ENCODE assay signal across 30 cellular contexts in the genomic region with DNA sequence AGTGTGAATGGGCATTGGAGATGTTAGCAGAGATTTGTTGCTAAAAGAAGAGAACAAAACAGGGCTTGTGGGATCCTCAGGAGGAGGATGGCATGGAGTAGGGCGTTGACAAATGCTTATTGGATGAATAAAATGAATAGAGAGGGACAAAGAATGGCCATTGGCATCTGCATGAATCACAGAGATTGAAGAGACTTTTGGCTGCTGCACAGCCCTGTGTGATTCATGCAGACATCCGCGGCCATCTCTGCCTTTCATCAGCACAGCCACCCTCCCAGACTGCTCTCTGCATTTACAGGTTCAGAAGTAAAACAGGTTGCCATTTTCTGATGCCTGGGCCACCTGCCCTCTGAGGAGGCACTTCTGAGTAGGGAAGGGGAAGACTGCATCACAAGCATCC.
DNase-seq lines count a peak whose midpoint lies in the region; ATAC-seq and TF ChIP-seq lines count a peak whose summit lies in the region.
"Had no signal": no experiment of that assay in that cellular context is flagged by ENCODE, and none has a peak within 500 bp of the region (broad histone marks: within the 10 kb centered on the region; RNA-seq: fewer than 3 reads in every experiment).

No MANE protein-coding gene starts in this region.

- H3K23ac ChIP-seq in H9 (ENCODE audit: insufficient read length, low read depth, low read length), result no peak overlapping the region

- no peaks in the 10 kb centered on the region for H3K9me3 Mint-ChIP-seq in H9
- peaks cover 1% of the 10 kb centered on the region for H3K9me3 Mint-ChIP-seq in CD4-positive, alpha-beta T cell

- H4K8ac ChIP-seq in H9 (replicated peaks; ENCODE audit: insufficient read length, low read depth, low read length), result no peak overlapping the region

- TF ChIP-seq POLR2A in suprapubic skin (IDR thresholded peaks at IDR 0.05), result no peak
- no peak for TF ChIP-seq POLR2A in upper lobe of left lung (IDR thresholded peaks at IDR 0.05)

- no peak overlapping the region for H2BK20ac ChIP-seq in H9 (ENCODE audit: low read depth, low read length, poor library complexity, severe bottlenecking)

- H2AFZ ChIP-seq in H9 (ENCODE audit: low read length), result no peak overlapping the region

- no peak overlapping the region for H3K4ac ChIP-seq in H9 (ENCODE audit: low read depth, low read length)

- no peak overlapping the region for H3K56ac ChIP-seq in H9 (ENCODE audit: insufficient read length, low read depth, low read length)

- H3K4me1 ChIP-seq in H9 (ENCODE audit: insufficient read depth, low read length) (peaks cover 5% of the 10 kb centered on the region), suprapubic skin (no peaks in the 10 kb centered on the region), upper lobe of left lung (no peaks in the 10 kb centered on the region)
- H3K4me1 ChIP-seq: colonic mucosa, HAP-1, lower lobe of right lung, prostate gland, sigmoid colon had no signal

- peaks cover 0 to 3% (median 0%) of the 10 kb centered on the region in 3 experiments; a peak in 2 of 7 replicates for H3K36me3 Mint-ChIP-seq in H9 (ENCODE audit: insufficient read depth in 1 of 3, low read depth in 3 of 3)
- no peaks in the 10 kb centered on the region for H3K36me3 Mint-ChIP-seq in CD4-positive, alpha-beta T cell (ENCODE audit: low read depth)
- H3K36me3 Mint-ChIP-seq: activated naive CD8-positive, alpha-beta T cell; CD8-positive, alpha-beta memory T cell; naive thymus-derived CD8-positive, alpha-beta T cell; type B pancreatic cell had no signal

- H3K18ac ChIP-seq in H9 (ENCODE audit: insufficient read length, low read depth, low read length), result no peak overlapping the region

- no peaks in the 10 kb centered on the region for H3K23me2 ChIP-seq in H9 (ENCODE audit: insufficient read length, low read depth, low read length, poor library complexity, severe bottlenecking)

- H3K9me3 ChIP-seq in H9 (ENCODE audit: control insufficient read depth, low read depth, low read length) (no peaks in the 10 kb centered on the region), suprapubic skin (no peaks in the 10 kb centered on the region), upper lobe of left lung (no peaks in the 10 kb centered on the region)
- H3K9me3 ChIP-seq in CD4-positive, alpha-beta T cell (ENCODE audit: control insufficient read depth, low read length), result no peaks in the 10 kb centered on the region
- H3K9me3 ChIP-seq: colonic mucosa, HAP-1, lower lobe of right lung, prostate gland, sigmoid colon had no signal

- CTCF ChIA-PET in CD4-positive, alpha-beta T cell (lab: Charles Lee), result no interaction called here

- DNase-seq in AG08396 (ENCODE audit: low spot score) (peak; percentile 20), H9 (no peak), dorsolateral prefrontal cortex (peak in 6 of 10 donors; percentile 24 to 55 (median 45)), pons (ENCODE audit: low spot score) (peak; percentile 66), suprapubic skin (ENCODE audit: low spot score in 2 of 2) (no peak), upper lobe of left lung (no peak)
- no peak for DNase-seq in CD4-positive, alpha-beta T cell
- DNase-seq: activated CD4-positive, alpha-beta T cell treated with anti-CD3 and anti-CD28 coated beads for 4 hours; activated CD8-positive, alpha-beta T cell treated with anti-CD3 and anti-CD28 coated beads, Interleukin-2, amount 10 ng/mL, durations not matched to agents 7 days and 5 days; CD8-positive, alpha-beta memory T cell; colonic mucosa; erythroblast; lower lobe of right lung; naive thymus-derived CD8-positive, alpha-beta T cell; NCI-H146; NCI-H2107; NCI-H446; NCI-H748 treated with DMSO at 0.1 percent for 48 hours; SHP77; sigmoid colon; stimulated activated CD4-positive, alpha-beta T cell treated with anti-CD3 and anti-CD28 coated beads, Interleukin-4, amount 100 ng/mL, for 1 hour; T1000; WERI-Rb-1 had no signal

- no peak overlapping the region for H4K91ac ChIP-seq in H9 (ENCODE audit: insufficient read length, low read depth, low read length)

- H3K27ac ChIP-seq in H9 (ENCODE audit: insufficient read length, low read depth, low read length) (no peak overlapping the region), dorsolateral prefrontal cortex (peak overlapping the region in 15 of 59 donors; percentile 2 to 77 (median 60)), suprapubic skin (no peak overlapping the region), upper lobe of left lung (no peak overlapping the region)
- H3K27ac ChIP-seq in CD4-positive, alpha-beta T cell (ENCODE audit: low read depth, low read length), result no peak overlapping the region
- H3K27ac ChIP-seq: colonic mucosa, lower lobe of right lung, prostate gland, sigmoid colon, WERI-Rb-1 had no signal

- no peaks in the 10 kb centered on the region for H3K27me3 ChIP-seq in H9 (ENCODE audit: insufficient read depth, low read length)
- no peaks in the 10 kb centered on the region for H3K27me3 ChIP-seq in dorsolateral prefrontal cortex
- H3K27me3 ChIP-seq in CD4-positive, alpha-beta T cell (ENCODE audit: control insufficient read depth, insufficient read depth, low read length), result no peaks in the 10 kb centered on the region
- H3K27me3 ChIP-seq in suprapubic skin, result no peaks in the 10 kb centered on the region
- H3K27me3 ChIP-seq in upper lobe of left lung, result no peaks in the 10 kb centered on the region
- H3K27me3 ChIP-seq: colonic mucosa, sigmoid colon had no signal

- no peak overlapping the region for H2BK12ac ChIP-seq in H9 (ENCODE audit: insufficient read length, low read depth, low read length)

- no peak overlapping the region for H3K14ac ChIP-seq in H9 (ENCODE audit: insufficient read depth, low read length)

- TF ChIP-seq EP300 in suprapubic skin (IDR thresholded peaks at IDR 0.05) (no peak), upper lobe of left lung (IDR thresholded peaks at IDR 0.05) (no peak)

- no peaks in the 10 kb centered on the region for H3K79me1 ChIP-seq in H9 (ENCODE audit: insufficient read depth, low read depth, low read length, poor library complexity, severe bottlenecking)

- TF ChIP-seq CTCF in H9 (conservative IDR thresholded peaks at IDR 0.05), result no peak
- TF ChIP-seq CTCF in dorsolateral prefrontal cortex (IDR thresholded peaks at IDR 0.05 in 54 of 56, conservative IDR thresholded peaks at IDR 0.05 in 2 of 56; ENCODE audit: low read depth in 1 of 56, partially characterized antibody in 56 of 56), result no peak
- TF ChIP-seq CTCF in CD4-positive, alpha-beta T cell (IDR thresholded peaks at IDR 0.05), result no peak
- no peak for TF ChIP-seq CTCF in suprapubic skin (IDR thresholded peaks at IDR 0.05)
- no peak for TF ChIP-seq CTCF in upper lobe of left lung (IDR thresholded peaks at IDR 0.05)

- no CpG with 5 or more reads among the region's 3 CpGs for WGBS in H9 (ENCODE audit: extremely low coverage, insufficient read length, low lambda C conversion rate)
- WGBS in suprapubic skin, result 56% methylated on average over 3 of the region's 3 CpGs
- 40 to 85% methylated on average over 3 of the region's 3 CpGs for WGBS in upper lobe of left lung, 2 donors

- no peak overlapping the region for H2BK120ac ChIP-seq in H9 (ENCODE audit: low read depth, low read length, poor library complexity, severe bottlenecking)

- peak overlapping the region in 2 of 3 experiments; percentile 19 to 28; a peak in 2 of 7 replicates for H3K27ac Mint-ChIP-seq in H9
- no peak overlapping the region for H3K27ac Mint-ChIP-seq in CD4-positive, alpha-beta T cell
- H3K27ac Mint-ChIP-seq: activated CD8-positive, alpha-beta T cell treated with anti-CD3 and anti-CD28 coated beads, Interleukin-2, amount 10 ng/mL, durations not matched to agents 7 days and 5 days; activated naive CD8-positive, alpha-beta T cell; B cell; CD8-positive, alpha-beta memory T cell; naive thymus-derived CD8-positive, alpha-beta T cell; type B pancreatic cell had no signal

- no peak overlapping the region for H2AK5ac ChIP-seq in H9 (ENCODE audit: insufficient read length, low read length)

- H2BK5ac ChIP-seq in H9 (ENCODE audit: insufficient read length, low read length), result no peak overlapping the region

- no peak overlapping the region for H3K4me3 Mint-ChIP-seq in H9
- no peak overlapping the region for H3K4me3 Mint-ChIP-seq in CD4-positive, alpha-beta T cell
- H3K4me3 Mint-ChIP-seq: activated CD8-positive, alpha-beta T cell treated with anti-CD3 and anti-CD28 coated beads, Interleukin-2, amount 10 ng/mL, durations not matched to agents 7 days and 5 days; activated naive CD8-positive, alpha-beta T cell; B cell; CD8-positive, alpha-beta memory T cell; naive thymus-derived CD8-positive, alpha-beta T cell; type B pancreatic cell had no signal

- no peaks in the 10 kb centered on the region for H3K79me2 ChIP-seq in H9 (ENCODE audit: insufficient read depth, low read length)

- H3K4me3 ChIP-seq in dorsolateral prefrontal cortex (no peak overlapping the region), suprapubic skin (no peak overlapping the region), upper lobe of left lung (no peak overlapping the region)
- H3K4me3 ChIP-seq: colonic mucosa, HAP-1, lower lobe of right lung, prostate gland, sigmoid colon had no signal

- intact Hi-C loops in dorsolateral prefrontal cortex (cut with DNase I), result loop anchor here in 1 of 2 donors (5.0 kb wide), 1 partner anchor 51 kb away; no protein-coding TSS in a partner anchor
- intact Hi-C loops in CD4-positive, alpha-beta T cell (cut with DNase I, micrococcal nuclease), result no loop called here

- no peak overlapping the region for H3K4me2 ChIP-seq in H9 (ENCODE audit: insufficient read depth, insufficient read length, low read length)

- no peak overlapping the region for H3T11ph ChIP-seq in H9 (ENCODE audit: low read length)

- H2BK15ac ChIP-seq in H9 (ENCODE audit: low read depth, low read length), result no peak overlapping the region

- POLR2A ChIA-PET in CD4-positive, alpha-beta T cell (lab: Charles Lee), result no interaction called here

- H4K5ac ChIP-seq in H9 (ENCODE audit: insufficient read length, low read depth, low read length), result no peak overlapping the region

- no peak overlapping the region for H3K9ac ChIP-seq in H9 (ENCODE audit: extremely low read depth, insufficient read length, low read length)

- no peaks in the 10 kb centered on the region for H4K20me1 ChIP-seq in H9 (ENCODE audit: control insufficient read depth, insufficient read depth, insufficient read length)

- H3K4me1 Mint-ChIP-seq in H9, result peaks cover 15 to 16% of the 10 kb centered on the region in 2 experiments
- no peaks in the 10 kb centered on the region for H3K4me1 Mint-ChIP-seq in CD4-positive, alpha-beta T cell (ENCODE audit: low read depth)
- H3K4me1 Mint-ChIP-seq: B cell; CD8-positive, alpha-beta memory T cell; naive thymus-derived CD8-positive, alpha-beta T cell had no signal

- peaks cover 4% of the 10 kb centered on the region for H3K36me3 ChIP-seq in suprapubic skin
- no peaks in the 10 kb centered on the region for H3K36me3 ChIP-seq in upper lobe of left lung
- H3K36me3 ChIP-seq: colonic mucosa, HAP-1, lower lobe of right lung, prostate gland, WERI-Rb-1 had no signal

- ATAC-seq in CD4-positive, alpha-beta T cell (ENCODE audit: poor library complexity), result no peak
- no peak for ATAC-seq in upper lobe of left lung (ENCODE audit: low FRiP score in 2 of 2)
- no peak for ATAC-seq in HG03108 (IDR thresholded peaks at IDR 0.05; ENCODE audit: unreplicated experiment)
- ATAC-seq: activated CD8-positive, alpha-beta T cell treated with anti-CD3 and anti-CD28 coated beads, Interleukin-2, amount 10 ng/mL, durations not matched to agents 7 days and 5 days; lower lobe of right lung; naive thymus-derived CD8-positive, alpha-beta T cell; Panc1 had no signal

- no peaks in the 10 kb centered on the region; the same call in 1 of the 2 replicates for H3K27me3 Mint-ChIP-seq in H9 (ENCODE audit: low read depth)
- H3K27me3 Mint-ChIP-seq in CD4-positive, alpha-beta T cell, result no peaks in the 10 kb centered on the region
- H3K27me3 Mint-ChIP-seq: activated naive CD8-positive, alpha-beta T cell; B cell had no signal

Comparison
In these comparisons a context has a peak if more than half of its experiments do, and no peak if none do; other contexts are left out.
1. DNase-seq: peak in AG08396 (single experiment), dorsolateral prefrontal cortex (6 of 10) and pons (single experiment); none in H9 (single experiment), CD4-positive, alpha-beta T cell (0 of 10), suprapubic skin (0 of 2) and upper lobe of left lung (0 of 2).